In genomic region chr9:88739373-88739772, GRCh38 we compare ENCODE assay signal across 14 cellular contexts.
A peak's percentile ranks its signal among the peaks of the same experiment; 100 is the strongest.
DNase-seq lines count a peak whose midpoint lies in the region; ATAC-seq and TF ChIP-seq lines count a peak whose summit lies in the region.
"Had no signal": no experiment of that assay in that cellular context is flagged by ENCODE, and none has a peak within 500 bp of the region (broad histone marks: within the 10 kb centered on the region; RNA-seq: fewer than 3 reads in every experiment).

No MANE protein-coding gene starts in this region.

- WGBS in mesenchymal stem cell, result 93% methylated on average over 2 of the region's 2 CpGs

- no peak for DNase-seq in HFFc6
- no peak for DNase-seq in mesenchymal stem cell
- DNase-seq in vagina (ENCODE audit: extremely low spot score in 2 of 2), result no peak
- DNase-seq in SJCRH30, result no peak
- no peak for DNase-seq in tibial artery
- DNase-seq in T-helper 2 cell treated with Interferon-gamma antibody and Interleukin-4, amounts not matched to agents 5 μg/mL and 100 μg/mL, for 36 hours (ENCODE audit: low spot score), result no peak
- DNase-seq: Caco-2; CD8-positive, alpha-beta memory T cell; DND-41; GDM1 had no signal

- H3K14ac ChIP-seq in mesenchymal stem cell (ENCODE audit: low read length in 2 of 2), result no peak overlapping the region

- no peak overlapping the region for H2AFZ ChIP-seq in mesenchymal stem cell (ENCODE audit: low read depth, low read length)

- no peaks in the 10 kb centered on the region; the same call in 1 of the 2 replicates for H3K27me3 Mint-ChIP-seq in HFFc6 (ENCODE audit: insufficient read depth)
- H3K27me3 Mint-ChIP-seq in T-helper 2 cell treated with Interferon-gamma antibody and Interleukin-4, amounts not matched to agents 5 μg/mL and 100 μg/mL, for 36 hours (ENCODE audit: low read depth), result peaks cover 17% of the 10 kb centered on the region

- H2BK12ac ChIP-seq in mesenchymal stem cell (ENCODE audit: low read length in 2 of 2), result peak overlapping the region in 1 of 2 experiments; percentile 75

- H3K9me3 ChIP-seq in mesenchymal stem cell (ENCODE audit: control insufficient read depth, low read length) (no peaks in the 10 kb centered on the region), vagina (no peaks in the 10 kb centered on the region), SJCRH30 (replicated peaks) (no peaks in the 10 kb centered on the region), tibial artery (no peaks in the 10 kb centered on the region)
- H3K9me3 ChIP-seq: Caco-2, HAP-1 had no signal

- peaks cover 77% of the 10 kb centered on the region for H3K4me1 Mint-ChIP-seq in HFFc6 (ENCODE audit: low read depth)
- H3K4me1 Mint-ChIP-seq in T-helper 2 cell treated with Interferon-gamma antibody and Interleukin-4, amounts not matched to agents 5 μg/mL and 100 μg/mL, for 36 hours (ENCODE audit: low read depth), result no peaks in the 10 kb centered on the region
- H3K4me1 Mint-ChIP-seq: CD14-positive monocyte; CD8-positive, alpha-beta memory T cell had no signal

- H3K27ac Mint-ChIP-seq in HFFc6, result peak overlapping the region; percentile 59
- H3K27ac Mint-ChIP-seq in T-helper 2 cell treated with Interferon-gamma antibody and Interleukin-4, amounts not matched to agents 5 μg/mL and 100 μg/mL, for 36 hours, result no peak overlapping the region
- H3K27ac Mint-ChIP-seq: CD14-positive monocyte had no signal

- no peak overlapping the region for H3K23ac ChIP-seq in mesenchymal stem cell (ENCODE audit: low read length in 2 of 2)

- H2BK120ac ChIP-seq in mesenchymal stem cell (ENCODE audit: low read depth, low read length), result peak overlapping the region; percentile 62

- H2BK15ac ChIP-seq in mesenchymal stem cell (ENCODE audit: low read depth, poor library complexity, severe bottlenecking), result peak overlapping the region; percentile 77

- no peak overlapping the region for H2AK5ac ChIP-seq in mesenchymal stem cell (ENCODE audit: low read length, severe bottlenecking)

- peak overlapping the region; percentile 38; the same call in 1 of the 2 replicates for H3K4me3 Mint-ChIP-seq in HFFc6
- H3K4me3 Mint-ChIP-seq in T-helper 2 cell treated with Interferon-gamma antibody and Interleukin-4, amounts not matched to agents 5 μg/mL and 100 μg/mL, for 36 hours, result no peak overlapping the region
- H3K4me3 Mint-ChIP-seq: CD14-positive monocyte; CD8-positive, alpha-beta memory T cell had no signal

- no peak overlapping the region for H3K9ac ChIP-seq in mesenchymal stem cell (ENCODE audit: low read length)

- no peaks in the 10 kb centered on the region for H3K36me3 ChIP-seq in mesenchymal stem cell (ENCODE audit: control insufficient read depth in 1 of 2, insufficient read depth in 2 of 2, low read depth in 1 of 2, low read length in 2 of 2)
- no peaks in the 10 kb centered on the region for H3K36me3 ChIP-seq in vagina
- H3K36me3 ChIP-seq in SJCRH30, result no peaks in the 10 kb centered on the region
- H3K36me3 ChIP-seq in tibial artery, result no peaks in the 10 kb centered on the region
- H3K36me3 ChIP-seq: HAP-1 had no signal

- no peak overlapping the region for H2BK5ac ChIP-seq in mesenchymal stem cell (ENCODE audit: low read depth, low read length, poor library complexity, severe bottlenecking)

- no peaks in the 10 kb centered on the region for H3K79me1 ChIP-seq in mesenchymal stem cell (replicated peaks; ENCODE audit: low read length, poor library complexity, severe bottlenecking)

- no peak for ATAC-seq in SK-N-SH treated with all-trans-retinoic acid at 6 μM for 48 hours
- ATAC-seq: HepG2 had no signal

- no peak overlapping the region for H3K4me2 ChIP-seq in mesenchymal stem cell (ENCODE audit: low read length, poor library complexity, severe bottlenecking)

- no peak for TF ChIP-seq POLR2A in vagina (IDR thresholded peaks at IDR 0.05)

- H3K4ac ChIP-seq in mesenchymal stem cell (ENCODE audit: low read depth in 1 of 2, low read length in 2 of 2), result no peak overlapping the region

- TF ChIP-seq CTCF in HFFc6 (IDR thresholded peaks at IDR 0.05) (no peak), vagina (IDR thresholded peaks at IDR 0.05) (no peak), tibial artery (IDR thresholded peaks at IDR 0.05) (no peak)

- H4K91ac ChIP-seq in mesenchymal stem cell (ENCODE audit: low read length), result no peak overlapping the region

- no peak overlapping the region for H4K8ac ChIP-seq in mesenchymal stem cell (ENCODE audit: low read length)

- no peaks in the 10 kb centered on the region; the same call in 1 of the 2 replicates for H3K9me3 Mint-ChIP-seq in HFFc6
- H3K9me3 Mint-ChIP-seq in T-helper 2 cell treated with Interferon-gamma antibody and Interleukin-4, amounts not matched to agents 5 μg/mL and 100 μg/mL, for 36 hours, result no peaks in the 10 kb centered on the region
- H3K9me3 Mint-ChIP-seq: CD8-positive, alpha-beta memory T cell had no signal

- intact Hi-C loops in vagina (cut with DNase I), result no loop called here
- intact Hi-C loops in tibial artery (cut with DNase I; ENCODE audit: low total_unique reads), result no loop called here

- no peaks in the 10 kb centered on the region for H3K27me3 ChIP-seq in mesenchymal stem cell (ENCODE audit: control insufficient read depth in 1 of 2, insufficient read depth in 1 of 2, low read length in 2 of 2)
- no peaks in the 10 kb centered on the region for H3K27me3 ChIP-seq in vagina
- peaks cover under 1% of the 10 kb centered on the region; the same call in 1 of the 2 replicates for H3K27me3 ChIP-seq in SJCRH30
- H3K27me3 ChIP-seq in tibial artery, result no peaks in the 10 kb centered on the region

- no peak overlapping the region for H3K18ac ChIP-seq in mesenchymal stem cell (ENCODE audit: low read depth in 1 of 2, low read length in 2 of 2)

- H3K27ac ChIP-seq in mesenchymal stem cell (ENCODE audit: low read length, poor library complexity, severe bottlenecking) (no peak overlapping the region), vagina (peak overlapping the region; percentile 42), SJCRH30 (no peak overlapping the region), tibial artery (no peak overlapping the region)

- no peaks in the 10 kb centered on the region for H3K4me1 ChIP-seq in mesenchymal stem cell (ENCODE audit: control insufficient read depth, insufficient read depth, low read depth, low read length)
- H3K4me1 ChIP-seq in vagina, result peaks cover 43% of the 10 kb centered on the region
- no peaks in the 10 kb centered on the region for H3K4me1 ChIP-seq in SJCRH30
- peaks cover 0 to 44% (median 23%) of the 10 kb centered on the region in 4 donors for H3K4me1 ChIP-seq in tibial artery
- H3K4me1 ChIP-seq: Caco-2, HAP-1 had no signal

- H3K4me3 ChIP-seq in mesenchymal stem cell (ENCODE audit: insufficient read depth in 1 of 2, low read depth in 1 of 2, low read length in 2 of 2) (no peak overlapping the region), vagina (no peak overlapping the region), SJCRH30 (no peak overlapping the region), tibial artery (no peak overlapping the region)
- H3K4me3 ChIP-seq: HAP-1 had no signal

- peaks cover 15% of the 10 kb centered on the region; the same call in 1 of the 2 replicates for H3K36me3 Mint-ChIP-seq in HFFc6 (ENCODE audit: low read depth)
- no peaks in the 10 kb centered on the region for H3K36me3 Mint-ChIP-seq in T-helper 2 cell treated with Interferon-gamma antibody and Interleukin-4, amounts not matched to agents 5 μg/mL and 100 μg/mL, for 36 hours (ENCODE audit: low read depth)
- H3K36me3 Mint-ChIP-seq: CD14-positive monocyte; CD8-positive, alpha-beta memory T cell had no signal

TF ChIP-seq in SK-N-SH treated with all-trans-retinoic acid at 6 μM for 48 hours, 23 proteins besides CTCF, POLR2A, EP300 and RAD21 (continues in another document):
- TF ChIP-seq, protein P1, sequence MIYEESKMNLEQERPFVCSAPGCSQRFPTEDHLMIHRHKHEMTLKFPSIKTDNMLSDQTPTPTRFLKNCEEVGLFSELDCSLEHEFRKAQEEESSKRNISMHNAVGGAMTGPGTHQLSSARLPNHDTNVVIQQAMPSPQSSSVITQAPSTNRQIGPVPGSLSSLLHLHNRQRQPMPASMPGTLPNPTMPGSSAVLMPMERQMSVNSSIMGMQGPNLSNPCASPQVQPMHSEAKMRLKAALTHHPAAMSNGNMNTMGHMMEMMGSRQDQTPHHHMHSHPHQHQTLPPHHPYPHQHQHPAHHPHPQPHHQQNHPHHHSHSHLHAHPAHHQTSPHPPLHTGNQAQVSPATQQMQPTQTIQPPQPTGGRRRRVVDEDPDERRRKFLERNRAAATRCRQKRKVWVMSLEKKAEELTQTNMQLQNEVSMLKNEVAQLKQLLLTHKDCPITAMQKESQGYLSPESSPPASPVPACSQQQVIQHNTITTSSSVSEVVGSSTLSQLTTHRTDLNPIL (CRISPR knock-in tag; IDR thresholded peaks at IDR 0.05; ENCODE audit: low read depth), result no peak
- TF ChIP-seq POU6F1 (CRISPR knock-in tag; IDR thresholded peaks at IDR 0.05; ENCODE audit: borderline replicate concordance, low read depth), result no peak
- TF ChIP-seq ISL1 (CRISPR knock-in tag; IDR thresholded peaks at IDR 0.05), result no peak
- no peak for TF ChIP-seq CSDC2 (CRISPR knock-in tag; IDR thresholded peaks at IDR 0.05)
- no peak for TF ChIP-seq PPARA (CRISPR knock-in tag; IDR thresholded peaks at IDR 0.05; ENCODE audit: borderline replicate concordance)
- TF ChIP-seq ESRRG (CRISPR knock-in tag; IDR thresholded peaks at IDR 0.05), result no peak
- no peak for TF ChIP-seq TOX (CRISPR knock-in tag; IDR thresholded peaks at IDR 0.05; ENCODE audit: borderline replicate concordance)
- TF ChIP-seq BACH2 (CRISPR knock-in tag; IDR thresholded peaks at IDR 0.05; ENCODE audit: borderline replicate concordance), result no peak
- no peak for TF ChIP-seq RARB (CRISPR knock-in tag; IDR thresholded peaks at IDR 0.05)
- no peak for TF ChIP-seq ZFP3 (CRISPR knock-in tag; IDR thresholded peaks at IDR 0.05)
- no peak for TF ChIP-seq ZFP30 (CRISPR knock-in tag; IDR thresholded peaks at IDR 0.05)
- TF ChIP-seq TCF4 (CRISPR knock-in tag; IDR thresholded peaks at IDR 0.05; ENCODE audit: borderline replicate concordance), result peak; percentile 59
